ENCODE assay signal across 9 cellular contexts in genomic region chr10:77564781-77565589, GRCh38.
A peak's percentile ranks its signal among the peaks of the same experiment; 100 is the strongest.
DNase-seq lines count a peak whose midpoint lies in the region; ATAC-seq and TF ChIP-seq lines count a peak whose summit lies in the region.
"Had no signal": no experiment of that assay in that cellular context is flagged by ENCODE, and none has a peak within 500 bp of the region (broad histone marks: within the 10 kb centered on the region; RNA-seq: fewer than 3 reads in every experiment).

No MANE protein-coding gene starts in this region.

- no peak for TF ChIP-seq POLR2A in upper lobe of left lung (IDR thresholded peaks at IDR 0.05)

- TF ChIP-seq CTCF in cardiac fibroblast (IDR thresholded peaks at IDR 0.05; ENCODE audit: low read depth, low read length) (no peak), mesothelial cell of epicardium (IDR thresholded peaks at IDR 0.05; ENCODE audit: unreplicated experiment) (no peak), upper lobe of left lung (IDR thresholded peaks at IDR 0.05) (no peak)

- DNase-seq in AG20443 (ENCODE audit: low spot score), result peak; percentile 82
- DNase-seq in cardiac fibroblast (ENCODE audit: low read depth in 2 of 2), result peak; percentile 9 to 13
- no peak for DNase-seq in mesothelial cell of epicardium (ENCODE audit: low spot score in 2 of 2, unreplicated experiment in 2 of 2)
- no peak for DNase-seq in activated naive CD8-positive, alpha-beta T cell treated with anti-CD3 and anti-CD28 coated beads, Interleukin-2, amount 50 U/mL, for 24 hours
- DNase-seq in NCI-H187 (lab: John Stamatoyannopoulos, UW), result no peak
- no peak for DNase-seq in upper lobe of left lung
- DNase-seq: foreskin melanocyte had no signal

- no peak overlapping the region for H3K4me3 ChIP-seq in HUES64 (ENCODE audit: low read length)
- no peak overlapping the region for H3K4me3 ChIP-seq in cardiac fibroblast (replicated peaks in 1 of 2; ENCODE audit: low read depth in 2 of 2, low read length in 2 of 2)
- no peak overlapping the region for H3K4me3 ChIP-seq in upper lobe of left lung

- H3K27me3 Mint-ChIP-seq in mesothelial cell of epicardium (ENCODE audit: low read depth), result no peaks in the 10 kb centered on the region
- H3K27me3 Mint-ChIP-seq in activated naive CD8-positive, alpha-beta T cell treated with anti-CD3 and anti-CD28 coated beads, Interleukin-2, amount 50 U/mL, for 24 hours, result peaks cover 22% of the 10 kb centered on the region

- 30% methylated on average over 9 of the region's 10 CpGs for WGBS in HUES64
- 48 to 55% methylated on average over 10 of the region's 10 CpGs for WGBS in upper lobe of left lung, 2 donors

- peak overlapping the region; percentile 64 for H3K27ac Mint-ChIP-seq in mesothelial cell of epicardium
- no peak overlapping the region for H3K27ac Mint-ChIP-seq in activated naive CD8-positive, alpha-beta T cell treated with anti-CD3 and anti-CD28 coated beads, Interleukin-2, amount 50 U/mL, for 24 hours

- H3K27me3 ChIP-seq in HUES64 (ENCODE audit: insufficient read depth, low read length) (no peaks in the 10 kb centered on the region), upper lobe of left lung (no peaks in the 10 kb centered on the region)

- H3K9me3 ChIP-seq in HUES64 (ENCODE audit: insufficient read depth, low read depth, low read length), result no peaks in the 10 kb centered on the region
- no peaks in the 10 kb centered on the region for H3K9me3 ChIP-seq in upper lobe of left lung

- H3K9me3 Mint-ChIP-seq in mesothelial cell of epicardium, result no peaks in the 10 kb centered on the region
- H3K9me3 Mint-ChIP-seq in activated naive CD8-positive, alpha-beta T cell treated with anti-CD3 and anti-CD28 coated beads, Interleukin-2, amount 50 U/mL, for 24 hours, result no peaks in the 10 kb centered on the region

- H3K4me3 Mint-ChIP-seq in mesothelial cell of epicardium, result no peak overlapping the region
- H3K4me3 Mint-ChIP-seq in activated naive CD8-positive, alpha-beta T cell treated with anti-CD3 and anti-CD28 coated beads, Interleukin-2, amount 50 U/mL, for 24 hours, result no peak overlapping the region

- no peak for TF ChIP-seq EP300 in upper lobe of left lung (IDR thresholded peaks at IDR 0.05)

- H3K36me3 ChIP-seq in HUES64 (ENCODE audit: insufficient read depth, low read length) (no peaks in the 10 kb centered on the region), upper lobe of left lung (no peaks in the 10 kb centered on the region)

- peaks cover 29% of the 10 kb centered on the region for H3K4me1 Mint-ChIP-seq in mesothelial cell of epicardium
- no peaks in the 10 kb centered on the region for H3K4me1 Mint-ChIP-seq in activated naive CD8-positive, alpha-beta T cell treated with anti-CD3 and anti-CD28 coated beads, Interleukin-2, amount 50 U/mL, for 24 hours

- no peaks in the 10 kb centered on the region for H3K36me3 Mint-ChIP-seq in mesothelial cell of epicardium
- H3K36me3 Mint-ChIP-seq in activated naive CD8-positive, alpha-beta T cell treated with anti-CD3 and anti-CD28 coated beads, Interleukin-2, amount 50 U/mL, for 24 hours (ENCODE audit: low read depth), result no peaks in the 10 kb centered on the region

- H3K4me1 ChIP-seq in HUES64 (ENCODE audit: insufficient read depth, low read length), result peaks cover 24% of the 10 kb centered on the region
- H3K4me1 ChIP-seq in upper lobe of left lung, result no peaks in the 10 kb centered on the region

- peak overlapping the region; percentile 37 for H3K9ac ChIP-seq in HUES64 (ENCODE audit: low read depth, low read length)

- ATAC-seq in GM21390 (IDR thresholded peaks at IDR 0.05; ENCODE audit: unreplicated experiment) (no peak), upper lobe of left lung (ENCODE audit: low FRiP score in 2 of 2) (no peak)
- ATAC-seq in activated naive CD8-positive, alpha-beta T cell treated with anti-CD3 and anti-CD28 coated beads, Interleukin-2, amount 50 U/mL, for 24 hours, result no peak

- H3K27ac ChIP-seq in HUES64 (ENCODE audit: low read depth, low read length), result peak overlapping the region; percentile 77
- no peak overlapping the region for H3K27ac ChIP-seq in upper lobe of left lung

Comparison
In these comparisons a context has a peak if more than half of its experiments do, and no peak if none do; other contexts are left out.
1. DNase-seq: peak in AG20443 (single experiment) and cardiac fibroblast (2 of 2); none in mesothelial cell of epicardium (0 of 2), activated naive CD8-positive, alpha-beta T cell treated with anti-CD3 and anti-CD28 coated beads, Interleukin-2, amount 50 U/mL, for 24 hours (single experiment), NCI-H187 (0 of 2) and upper lobe of left lung (0 of 2).